8 cellular contexts compared by ENCODE assay signal in genomic region chr18:10131783-10132381, GRCh38.
DNase-seq lines count a peak whose midpoint lies in the region; ATAC-seq and TF ChIP-seq lines count a peak whose summit lies in the region.

No MANE protein-coding gene starts in this region.

- H3K9ac ChIP-seq in HCT116 (ENCODE audit: low read length) (no peak overlapping the region; the same call in 1 of the 2 replicates), iPS-20b (ENCODE audit: low read depth, low read length) (peak overlapping the region; percentile 57; the same call in 1 of the 2 replicates)

- CTCF ChIA-PET in HCT116 (lab: Charles Lee): no interaction called here

- peaks cover 32% of the 10 kb centered on the region for H3K27me3 ChIP-seq in HCT116 (ENCODE audit: insufficient read depth, low read length)
- H3K27me3 ChIP-seq in iPS-20b (ENCODE audit: insufficient read depth, low read length): peaks cover 26% of the 10 kb centered on the region
- peaks cover 0 to 24% (median 8%) of the 10 kb centered on the region in 3 donors for H3K27me3 ChIP-seq in sigmoid colon

- no peaks in the 10 kb centered on the region for H3K79me2 ChIP-seq in HCT116 (ENCODE audit: insufficient read depth, low read length)

- in situ Hi-C loops in astrocyte of the cerebellum (cut with HindIII; ENCODE audit: low sequenced_read_pairs): no loop called here

- H3K27ac ChIP-seq in HCT116 (ENCODE audit: low read depth, low read length): no peak overlapping the region; the same call in 1 of the 2 replicates
- H3K27ac ChIP-seq in iPS-20b (ENCODE audit: low read length): no peak overlapping the region
- H3K27ac ChIP-seq in sigmoid colon: no peak overlapping the region

- peak overlapping the region; percentile 29 for H2AFZ ChIP-seq in HCT116 (ENCODE audit: low read depth, low read length, poor library complexity, severe bottlenecking)

- WGBS in sigmoid colon, 2 donors: 3 to 9% methylated on average over 41 of the region's 41 CpGs

- H4K20me1 ChIP-seq in HCT116 (ENCODE audit: insufficient read depth): no peaks in the 10 kb centered on the region

- no peak for TF ChIP-seq EP300 in sigmoid colon (IDR thresholded peaks at IDR 0.05)

- TF ChIP-seq RAD21 in HCT116 (IDR thresholded peaks at IDR 0.05; ENCODE audit: low read depth): no peak

- H3K9me2 ChIP-seq in HCT116 (ENCODE audit: insufficient read depth): no peaks in the 10 kb centered on the region

- H3K4me3 ChIP-seq in HCT116 (replicated peaks in 1 of 2; ENCODE audit: low read depth in 1 of 2, low read length in 2 of 2) (peak overlapping the region; percentile 35 to 55), astrocyte of the cerebellum (ENCODE audit: low read depth, low read length) (peak overlapping the region; percentile 29), iPS-20b (ENCODE audit: low read length) (peak overlapping the region; percentile 74), sigmoid colon (peak overlapping the region in 3 of 4 donors; percentile 14 to 36 (median 35))

- TF ChIP-seq POLR2A in HCT116 (IDR thresholded peaks at IDR 0.05; ENCODE audit: borderline replicate concordance, extremely low read depth, insufficient read depth, insufficient read length): no peak
- no peak for TF ChIP-seq POLR2A in sigmoid colon (IDR thresholded peaks at IDR 0.05)

- peak; percentile 87 for ATAC-seq in HCT116
- ATAC-seq in HG03457 (IDR thresholded peaks at IDR 0.05; ENCODE audit: unreplicated experiment): no peak

- intact Hi-C loops in HCT116 (cut with micrococcal nuclease): no loop called here
- intact Hi-C loops in sigmoid colon (cut with DNase I): no loop called here

- H3K4me1 ChIP-seq in HCT116 (ENCODE audit: control insufficient read depth in 1 of 2, insufficient read depth in 2 of 2, low read length in 2 of 2) (peaks cover 13 to 15% of the 10 kb centered on the region in 2 experiments; a peak in 3 of 4 replicates), iPS-20b (ENCODE audit: insufficient read depth, low read length) (peaks cover 11% of the 10 kb centered on the region), sigmoid colon (peaks cover 0 to 11% (median 10%) of the 10 kb centered on the region in 4 donors)

- H3K4me2 ChIP-seq in HCT116 (ENCODE audit: low read length): peak overlapping the region; percentile 95

- H3K9me3 ChIP-seq in HCT116 (ENCODE audit: control insufficient read depth in 1 of 2, insufficient read depth in 1 of 2, low read depth in 1 of 2, low read length in 2 of 2) (no peaks in the 10 kb centered on the region), iPS-20b (ENCODE audit: insufficient read depth, low read depth, low read length) (no peaks in the 10 kb centered on the region), sigmoid colon (no peaks in the 10 kb centered on the region)

- no peak for TF ChIP-seq CTCF in HCT116 (IDR thresholded peaks at IDR 0.05 in 2 of 3, conservative IDR thresholded peaks at IDR 0.05 in 1 of 3; ENCODE audit: borderline replicate concordance in 1 of 3, insufficient read depth in 1 of 3, low read depth in 2 of 3, low read length in 2 of 3)
- TF ChIP-seq CTCF in astrocyte of the cerebellum (IDR thresholded peaks at IDR 0.05; ENCODE audit: low read depth, low read length, missing control alignments): no peak
- TF ChIP-seq CTCF in sigmoid colon (IDR thresholded peaks at IDR 0.05): no peak

- RAD21 ChIA-PET in HCT116 (lab: Charles Lee; ENCODE audit: low non-redundant PET in 1 of 2, low total read pairs in 2 of 2, uncharacterized antibody in 2 of 2, unreplicated experiment in 2 of 2): no interaction called here

- no peaks in the 10 kb centered on the region for H3K36me3 ChIP-seq in HCT116 (ENCODE audit: control insufficient read depth in 1 of 2, insufficient read depth in 2 of 2, low read length in 2 of 2)
- no peaks in the 10 kb centered on the region for H3K36me3 ChIP-seq in iPS-20b (ENCODE audit: insufficient read depth, low read depth, low read length)
- H3K36me3 ChIP-seq in sigmoid colon: no peaks in the 10 kb centered on the region

- DNase-seq in HCT116 (ENCODE audit: low read depth, low spot score) (no peak), astrocyte of the cerebellum (ENCODE audit: low read depth) (no peak), sigmoid colon (no peak), NCI-H2029 (lab: John Stamatoyannopoulos, UW) (no peak), foreskin melanocyte (no peak)
- no peak for DNase-seq in stimulated activated CD4-positive, alpha-beta T cell treated with anti-CD3 and anti-CD28 coated beads, Interleukin-1b, Interleukin-23, amount 100 ng/mL, for 48 hours

- POLR2A ChIA-PET in HCT116 (lab: Charles Lee): interaction anchor here (1.5 kb wide), 1 partner anchor 38 kb away, joined by 3 read pairs; no protein-coding TSS in a partner anchor

- no TSS peak for BruUV-seq in HCT116 (replicated peaks; lab: Mats Ljungman, UMichigan)

TF ChIP-seq in HCT116, 20 proteins besides CTCF, POLR2A, EP300 and RAD21:
- TF ChIP-seq EZH2phosphoT487 (IDR thresholded peaks at IDR 0.05; ENCODE audit: borderline replicate concordance) (no peak; the same call in 1 of the 2 replicates), TCF7L2 (IDR thresholded peaks at IDR 0.05; ENCODE audit: borderline replicate concordance, extremely low read depth, insufficient read depth, insufficient read length) (peak; percentile 73)
